ENCODE assay signal across 13 cellular contexts in genomic region chr15:75008249-75009017, GRCh38. TPM values are rescaled to one million over a fixed set of nuclear protein-coding genes. Genes with fewer than 3 reads are reported as not detected.
DNase-seq lines count a peak whose midpoint lies in the region; ATAC-seq, FAIRE-seq and TF ChIP-seq lines count a peak whose summit lies in the region.
"Had no signal": no experiment of that assay in that cellular context is flagged by ENCODE, and none has a peak within 500 bp of the region (broad histone marks: within the 10 kb centered on the region; RNA-seq: fewer than 3 reads in every experiment).

No MANE protein-coding gene starts in this region.

- peak overlapping the region; percentile 99 for H3K27ac ChIP-seq in OCI-LY1 (ENCODE audit: low read depth, low read length, poor library complexity, severe bottlenecking)
- H3K27ac ChIP-seq: GM23248, prostate gland had no signal

- H3K4me1 ChIP-seq in OCI-LY1 (ENCODE audit: insufficient read depth, low read length, severe bottlenecking), result peaks cover 50% of the 10 kb centered on the region
- H3K4me1 ChIP-seq: prostate gland had no signal

- no peaks in the 10 kb centered on the region for H4K20me1 ChIP-seq in OCI-LY1 (ENCODE audit: insufficient read depth, low read length)

- ATAC-seq in GM19452 (IDR thresholded peaks at IDR 0.05; ENCODE audit: unreplicated experiment), result peak; percentile 41
- ATAC-seq in HG03066 (IDR thresholded peaks at IDR 0.05; ENCODE audit: low read depth, unreplicated experiment), result peak; percentile 34

- no peaks in the 10 kb centered on the region for H3K9me3 ChIP-seq in OCI-LY1 (ENCODE audit: low read length)
- H3K9me3 ChIP-seq: prostate gland had no signal

- H2AFZ ChIP-seq in OCI-LY1 (ENCODE audit: low read length), result no peak overlapping the region
- H2AFZ ChIP-seq: GM23248 had no signal

- H3K4me2 ChIP-seq in OCI-LY1 (ENCODE audit: low read length), result peak overlapping the region; percentile 74

- peak; percentile 64 for DNase-seq in GM12864 (ENCODE audit: low read depth)
- DNase-seq in NCI-H2227 treated with DMSO at 0.1 percent for 48 hours (lab: John Stamatoyannopoulos, UW), result no peak
- no peak for DNase-seq in OCI-M2 (lab: John Stamatoyannopoulos, UW; ENCODE audit: unreplicated experiment)
- DNase-seq in HTR-8/SVneo (ENCODE audit: insufficient read length, low spot score), result no peak
- DNase-seq in A172 (ENCODE audit: low spot score), result no peak
- DNase-seq: activated effector memory CD4-positive, alpha-beta T cell treated with Interleukin-2 at 50 U/mL for 16 hours; GM23248; immature natural killer cell; T-helper 1 cell had no signal

- 0 out of 2 replicates have a peak, but pooled peaks cover 8% of the 10 kb centered on the region for H3F3A ChIP-seq in OCI-LY1 (ENCODE audit: insufficient read depth, low read length)

- no peaks in the 10 kb centered on the region for H3K27me3 ChIP-seq in OCI-LY1 (ENCODE audit: insufficient read depth, low read length)

- H3K79me2 ChIP-seq in OCI-LY1 (ENCODE audit: insufficient read depth, low read length), result no peaks in the 10 kb centered on the region

- H3K36me3 ChIP-seq in OCI-LY1 (ENCODE audit: insufficient read depth, low read length), result peaks cover 23% of the 10 kb centered on the region; the same call in 1 of the 2 replicates
- H3K36me3 ChIP-seq: prostate gland had no signal

- TF ChIP-seq CTCF in GM12864 (IDR thresholded peaks at IDR 0.05; ENCODE audit: low read depth, low read length, missing control alignments) (no peak), OCI-LY1 (IDR thresholded peaks at IDR 0.05; ENCODE audit: low read length) (no peak)

- no peak for FAIRE-seq in HTR-8/SVneo (lab: Jason Lieb, UNC)

- H3K4me3 ChIP-seq in GM12864 (ENCODE audit: low read depth, low read length) (peak overlapping the region; percentile 47), OCI-LY1 (ENCODE audit: low read depth, low read length, poor library complexity, severe bottlenecking) (peak overlapping the region; percentile 54)
- H3K4me3 ChIP-seq: GM23248, prostate gland had no signal

- H3K9me2 ChIP-seq in OCI-LY1 (ENCODE audit: low read depth, low read length), result no peaks in the 10 kb centered on the region

- peak overlapping the region; percentile 77 for H3K9ac ChIP-seq in OCI-LY1 (ENCODE audit: low read length)
- H3K9ac ChIP-seq: GM23248 had no signal

RNA-seq across cellular contexts. Expression of gene SCAMP5, which starts 13.1 kb away (rescaled TPM):
- 4.7 and 5.9 TPM in 2 replicates for total RNA-seq in A172 (2014; rRNA removed; shearing (Covaris generic))

RNA-seq across cellular contexts. Expression of gene PPCDC, which starts 15.0 kb away (rescaled TPM):
- 16.1 and 19.1 TPM in 2 replicates for total RNA-seq in A172 (2014; rRNA removed; shearing (Covaris generic))

RNA-seq across cellular contexts. Expression of gene RPP25, which starts 51.9 kb away (rescaled TPM):
- 1.1 and 1.5 TPM in 2 replicates for total RNA-seq in A172 (2014; rRNA removed; shearing (Covaris generic))
